Comparison of ENCODE assay signal across 23 cellular contexts in the genomic region with DNA sequence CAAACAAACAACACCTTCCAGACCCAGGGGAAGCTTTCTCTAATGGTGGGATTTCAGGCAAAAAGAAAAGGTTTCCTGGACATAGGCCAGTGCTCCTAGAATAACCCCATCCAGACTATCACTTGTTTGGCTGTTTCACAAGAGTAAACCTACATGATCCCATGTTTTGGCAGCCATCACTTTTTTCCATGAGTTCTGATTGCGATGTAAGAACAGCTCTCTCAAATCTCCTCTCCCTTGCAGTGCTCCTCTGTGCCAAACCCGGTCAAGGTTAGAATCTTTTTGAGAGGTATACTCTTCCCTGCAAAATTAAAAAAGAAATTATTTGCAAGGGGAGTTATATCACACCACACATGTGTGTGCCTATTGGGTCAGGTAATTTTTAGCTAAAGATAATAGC. TPM values are rescaled to one million over a fixed set of nuclear protein-coding genes. Genes with fewer than 3 reads are reported as not detected.
"Had no signal": no experiment of that assay in that cellular context is flagged by ENCODE, and none has a peak within 500 bp of the region (broad histone marks: within the 10 kb centered on the region; RNA-seq: fewer than 3 reads in every experiment).

No MANE protein-coding gene starts in this region.

- ATAC-seq: activated CD4-positive, CD25-positive, alpha-beta regulatory T cell treated with anti-CD3 and anti-CD28 coated beads, Interleukin-2, amount 50 U/mL, for 24 hours; activated CD8-positive, alpha-beta memory T cell treated with anti-CD3 and anti-CD28 coated beads, Interleukin-2, amount 10 ng/mL, durations not matched to agents 7 days and 5 days; Panc1 had no signal

- H3K36me3 ChIP-seq: SJSA1 had no signal

- DNase-seq: activated CD4-positive, alpha-beta T cell treated with anti-CD3 and anti-CD28 coated beads for 48 hours; activated CD4-positive, alpha-beta T cell treated with anti-CD3 and anti-CD28 coated beads, Interleukin-2, amount 50 U/mL, for 48 hours; activated CD8-positive, alpha-beta memory T cell treated with anti-CD3 and anti-CD28 coated beads, Interleukin-2, amount 10 ng/mL, durations not matched to agents 7 days and 5 days; activated effector memory CD4-positive, alpha-beta T cell treated with Interleukin-2 at 50 U/mL for 16 hours; activated naive CD4-positive, alpha-beta T cell; activated T-cell treated with anti-CD3 and anti-CD28 coated beads, Interleukin-2, amount 50 U/mL, for 24 hours; aorta; Kasumi-1; KBM-7; NCI-H1105 treated with DMSO at 0.1 percent for 48 hours; NCI-H1436 treated with DMSO at 0.1 percent for 48 hours; NCI-H187; NCI-H2081; NCI-H2227 treated with DMSO at 0.1 percent for 48 hours; NCI-H446 treated with DMSO at 0.1 percent for 48 hours; NCI-H524 treated with DMSO at 0.1 percent for 48 hours; NCI-H748 treated with DMSO at 0.1 percent for 48 hours had no signal

- H3K4me3 ChIP-seq: SJSA1 had no signal

- H3K9me3 ChIP-seq: SJSA1 had no signal

RNA-seq across cellular contexts. Expression of gene GRP, which starts 11.9 kb away (rescaled TPM):
- total RNA-seq: activated CD8-positive, alpha-beta memory T cell treated with anti-CD3 and anti-CD28 coated beads, Interleukin-2, amount 10 ng/mL, durations not matched to agents 7 days and 5 days; activated T-helper 1 cell treated with anti-CD3 and anti-CD28 coated beads, Interleukin-12 subunit alpha, Interleukin-12 subunit beta, Interleukin-2, Interleukin-4 antibody, amounts not matched to agents 30 ng/mL and 10 ng/mL and 1 ng/mL, durations not matched to agents 14 hours and 24 hours and 36 hours; aorta; bronchial epithelial cell; OCI-LY7; SJSA1 had no signal

RNA-seq across cellular contexts. Expression of gene RAX, which starts 41.4 kb away (rescaled TPM):
- total RNA-seq: activated CD8-positive, alpha-beta memory T cell treated with anti-CD3 and anti-CD28 coated beads, Interleukin-2, amount 10 ng/mL, durations not matched to agents 7 days and 5 days; activated T-helper 1 cell treated with anti-CD3 and anti-CD28 coated beads, Interleukin-12 subunit alpha, Interleukin-12 subunit beta, Interleukin-2, Interleukin-4 antibody, amounts not matched to agents 30 ng/mL and 10 ng/mL and 1 ng/mL, durations not matched to agents 14 hours and 24 hours and 36 hours; aorta; bronchial epithelial cell; OCI-LY7; SJSA1 had no signal
- polyA plus RNA-seq: aorta had no signal
